Comparison of ENCODE assay signal across 21 cellular contexts in the genomic region with DNA sequence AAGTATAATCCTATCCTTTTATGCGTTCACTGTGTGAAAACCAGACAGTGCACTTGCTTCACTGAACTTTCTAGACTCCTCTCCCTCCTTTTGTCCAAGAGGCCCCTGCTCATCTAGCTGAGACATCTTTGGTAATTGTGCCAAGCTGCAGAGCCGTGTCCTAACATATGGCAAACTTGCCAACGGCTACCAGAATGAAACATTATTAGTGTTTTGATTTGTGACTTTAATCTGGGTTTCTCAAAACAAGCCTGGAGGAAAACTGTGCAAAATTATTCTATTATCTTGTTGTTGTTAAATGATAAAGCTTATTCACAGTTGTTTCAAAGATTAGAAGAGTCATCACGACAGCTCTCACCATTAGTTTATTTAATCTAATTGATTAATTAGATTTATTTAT.
DNase-seq lines count a peak whose midpoint lies in the region; ATAC-seq and TF ChIP-seq lines count a peak whose summit lies in the region.
"Had no signal": no experiment of that assay in that cellular context is flagged by ENCODE, and none has a peak within 500 bp of the region (broad histone marks: within the 10 kb centered on the region; RNA-seq: fewer than 3 reads in every experiment).

No MANE protein-coding gene starts in this region.

- no peak for TF ChIP-seq CTCF in HFFc6 (IDR thresholded peaks at IDR 0.05)
- TF ChIP-seq CTCF in SK-N-SH (IDR thresholded peaks at IDR 0.05): no peak
- TF ChIP-seq CTCF in dorsolateral prefrontal cortex (IDR thresholded peaks at IDR 0.05 in 54 of 56, conservative IDR thresholded peaks at IDR 0.05 in 2 of 56; ENCODE audit: low read depth in 1 of 56, partially characterized antibody in 56 of 56): no peak

- H3K9me3 ChIP-seq in SK-N-SH: no peaks in the 10 kb centered on the region
- H3K9me3 ChIP-seq: BLaER1, HAP-1, SJSA1 had no signal

- DNase-seq in HFFc6 (no peak), SK-N-SH (peak; percentile 63), dorsolateral prefrontal cortex (no peak), NCI-H774 (lab: John Stamatoyannopoulos, UW) (no peak), DMS79 (lab: John Stamatoyannopoulos, UW) (no peak)
- DNase-seq: CD4-positive, alpha-beta T cell; COR-L47; KG1; NCI-H1105; NCI-H146; NCI-H2029; NCI-H226; NCI-H524; NCI-H82 had no signal

- POLR2A ChIA-PET in SK-N-SH (lab: Yijun Ruan, JAX): no interaction called here

- peaks cover 7% of the 10 kb centered on the region for H3K27me3 Mint-ChIP-seq in HFFc6 (ENCODE audit: insufficient read depth)

- no peak for ATAC-seq in GM18868 (IDR thresholded peaks at IDR 0.05; ENCODE audit: unreplicated experiment)
- ATAC-seq: GM23338, Right ventricle myocardium inferior had no signal

- H3K4me3 Mint-ChIP-seq in HFFc6: no peak overlapping the region
- H3K4me3 Mint-ChIP-seq: CD4-positive, alpha-beta T cell; GM23338 had no signal

- H3K4me2 ChIP-seq in SK-N-SH: no peak overlapping the region
- H3K4me2 ChIP-seq: BLaER1, GM23338 had no signal

- H3K4me1 ChIP-seq in SK-N-SH (ENCODE audit: control insufficient read depth in 1 of 2, insufficient read depth in 2 of 2, low read depth in 1 of 2, low read length in 1 of 2): peaks cover 0 to 13% of the 10 kb centered on the region in 2 experiments; a peak in 2 of 4 replicates
- H3K4me1 ChIP-seq: BLaER1, SJSA1 had no signal

- no peaks in the 10 kb centered on the region for H3K9me2 ChIP-seq in SK-N-SH

- no peaks in the 10 kb centered on the region for H3K27me3 ChIP-seq in SK-N-SH (ENCODE audit: insufficient read depth)
- no peaks in the 10 kb centered on the region for H3K27me3 ChIP-seq in dorsolateral prefrontal cortex
- H3K27me3 ChIP-seq: BLaER1, SJSA1 had no signal

- CTCF ChIA-PET in SK-N-SH (lab: Yijun Ruan, JAX): interaction anchor here (1.4 to 1.8 kb wide), 2 partner anchors 29 to 494 kb away, joined by 4 to 5 read pairs; no protein-coding TSS in a partner anchor

- no peaks in the 10 kb centered on the region for H3K9me3 Mint-ChIP-seq in HFFc6
- H3K9me3 Mint-ChIP-seq: CD4-positive, alpha-beta T cell; GM23338 had no signal

- no peak for TF ChIP-seq RAD21 in SK-N-SH (IDR thresholded peaks at IDR 0.05; ENCODE audit: low read length)

- H4K20me1 ChIP-seq in SK-N-SH (ENCODE audit: insufficient read depth): peaks cover 34% of the 10 kb centered on the region; the same call in 1 of the 2 replicates
- H4K20me1 ChIP-seq: BLaER1 had no signal

- peaks cover 36% of the 10 kb centered on the region for H3F3A ChIP-seq in SK-N-SH (replicated peaks; ENCODE audit: insufficient read depth)

- H3K27ac ChIP-seq in SK-N-SH (ENCODE audit: low read depth in 2 of 2, low read length in 1 of 2) (no peak overlapping the region), dorsolateral prefrontal cortex (peak overlapping the region in 38 of 59 donors; percentile 1 to 96 (median 44)), temporal lobe (ENCODE audit: low read depth, low read length) (peak overlapping the region; percentile 3)
- H3K27ac ChIP-seq: BLaER1, SJSA1 had no signal

- 60% methylated on average over 4 of the region's 4 CpGs for WGBS in SK-N-SH (ENCODE audit: low lambda C conversion rate)

- TF ChIP-seq EP300 in SK-N-SH (IDR thresholded peaks at IDR 0.05; ENCODE audit: borderline replicate concordance in 1 of 2, low read depth in 1 of 2, low read length in 1 of 2): peak in 1 of 2 experiments; percentile 73; a peak in 2 of 4 replicates

- peaks cover 99% of the 10 kb centered on the region for H3K79me2 ChIP-seq in SK-N-SH (ENCODE audit: insufficient read depth)

- H3K36me3 ChIP-seq in SK-N-SH (replicated peaks in 1 of 2; ENCODE audit: control insufficient read depth in 1 of 2, insufficient read depth in 2 of 2, low read length in 1 of 2): peaks cover 2 to 51% of the 10 kb centered on the region in 2 experiments
- H3K36me3 ChIP-seq: BLaER1 had no signal

- no peak overlapping the region for H3K9ac ChIP-seq in SK-N-SH
- H3K9ac ChIP-seq: BLaER1 had no signal

- no peak overlapping the region for H2AFZ ChIP-seq in SK-N-SH (ENCODE audit: low read depth)
- H2AFZ ChIP-seq: GM23338 had no signal

- intact Hi-C loops in dorsolateral prefrontal cortex (cut with DNase I): no loop called here

- H3K27ac Mint-ChIP-seq in HFFc6: peak overlapping the region; percentile 35
- H3K27ac Mint-ChIP-seq: CD4-positive, alpha-beta T cell; GM23338 had no signal

- H3K4me1 Mint-ChIP-seq in HFFc6 (ENCODE audit: low read depth): peaks cover 18% of the 10 kb centered on the region

- peaks cover 43% of the 10 kb centered on the region for H3K36me3 Mint-ChIP-seq in HFFc6 (ENCODE audit: low read depth)

- H3K4me3 ChIP-seq in SK-N-SH (ENCODE audit: low read depth in 2 of 2, low read length in 1 of 2): no peak overlapping the region
- peak overlapping the region in 1 of 59 donors; percentile 28 for H3K4me3 ChIP-seq in dorsolateral prefrontal cortex
- H3K4me3 ChIP-seq: BLaER1, GM23338, HAP-1, SJSA1 had no signal

TF ChIP-seq in SK-N-SH, 30 proteins besides CTCF, POLR2A, EP300 and RAD21:
- TF ChIP-seq GATA2 (CRISPR knock-in tag; IDR thresholded peaks at IDR 0.05) (peak; percentile 54), RCOR1 (IDR thresholded peaks at IDR 0.05; ENCODE audit: low read length) (peak; percentile 73), USF2 (IDR thresholded peaks at IDR 0.05; ENCODE audit: borderline replicate concordance, low read depth, low read length) (no peak)

Comparison
In these comparisons a context has a peak if more than half of its experiments do, and no peak if none do; other contexts are left out.
1. H3K27ac ChIP-seq: peak in dorsolateral prefrontal cortex (38 of 59) and temporal lobe (single experiment); none in SK-N-SH (0 of 2).